Comparison of ENCODE assay signal across 9 cellular contexts in the genomic region with DNA sequence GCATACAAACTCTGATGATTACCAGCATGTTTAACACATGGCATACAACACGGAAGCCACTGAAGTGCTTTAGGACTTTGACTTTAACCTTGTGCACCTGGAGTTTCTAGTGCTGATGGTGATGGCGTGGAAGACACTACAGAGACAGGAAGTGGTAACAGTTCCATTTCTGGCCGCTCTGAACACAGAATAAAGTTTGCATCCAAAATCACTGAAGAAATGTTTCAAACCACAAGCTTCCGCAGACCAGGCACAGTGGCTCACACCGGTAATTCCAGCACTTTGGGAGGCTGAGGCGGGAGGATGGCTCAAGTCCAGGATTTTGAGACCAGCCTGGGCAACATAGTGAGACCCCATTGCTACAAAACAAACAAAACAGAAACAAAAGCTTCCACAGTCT. TPM values are rescaled to one million over a fixed set of nuclear protein-coding genes. Genes with fewer than 3 reads are reported as not detected.
DNase-seq lines count a peak whose midpoint lies in the region; ATAC-seq and TF ChIP-seq lines count a peak whose summit lies in the region.
"Had no signal": no experiment of that assay in that cellular context is flagged by ENCODE, and none has a peak within 500 bp of the region (broad histone marks: within the 10 kb centered on the region; RNA-seq: fewer than 3 reads in every experiment).

No MANE protein-coding gene starts in this region.

- TF ChIP-seq EP300 in suprapubic skin (IDR thresholded peaks at IDR 0.05), result no peak

- intact Hi-C loops in spleen (cut with DNase I; ENCODE audit: low total_unique reads), result no loop called here

- POLR2A ChIA-PET in HEK293 (lab: Yijun Ruan, JAX), result no interaction called here

- H3K9me3 ChIP-seq in HEK293 (ENCODE audit: control insufficient read depth, insufficient read depth, low read depth, low read length), result no peaks in the 10 kb centered on the region
- no peaks in the 10 kb centered on the region for H3K9me3 ChIP-seq in spleen
- no peaks in the 10 kb centered on the region for H3K9me3 ChIP-seq in suprapubic skin

- no peak overlapping the region for H3K4me3 Mint-ChIP-seq in activated CD8-positive, alpha-beta memory T cell treated with anti-CD3 and anti-CD28 coated beads, Interleukin-2, amount 10 ng/mL, durations not matched to agents 7 days and 5 days
- H3K4me3 Mint-ChIP-seq: nephron had no signal

- no peaks in the 10 kb centered on the region for H3K9me3 Mint-ChIP-seq in activated CD8-positive, alpha-beta memory T cell treated with anti-CD3 and anti-CD28 coated beads, Interleukin-2, amount 10 ng/mL, durations not matched to agents 7 days and 5 days (ENCODE audit: low read depth)
- H3K9me3 Mint-ChIP-seq: nephron had no signal

- peak; percentile 69 for ATAC-seq in activated CD8-positive, alpha-beta memory T cell treated with anti-CD3 and anti-CD28 coated beads, Interleukin-2, amount 10 ng/mL, durations not matched to agents 7 days and 5 days

- CTCF ChIA-PET in activated CD8-positive, alpha-beta memory T cell treated with anti-CD3 and anti-CD28 coated beads, Interleukin-2, amount 10 ng/mL, durations not matched to agents 7 days and 5 days (lab: Charles Lee), result interaction anchor here (0.8 to 1.1 kb wide), 4 partner anchors 27 to 253 kb away, joined by 3 to 4 read pairs (median 3); a partner anchor contains a TSS
- CTCF ChIA-PET in HEK293 (lab: Yijun Ruan, JAX), result interaction anchor here (0.6 kb wide), 2 partner anchors 116 to 683 kb away, joined by 5 to 7 read pairs; no protein-coding TSS in a partner anchor

- peak overlapping the region; percentile 25 for H3K27ac Mint-ChIP-seq in activated CD8-positive, alpha-beta memory T cell treated with anti-CD3 and anti-CD28 coated beads, Interleukin-2, amount 10 ng/mL, durations not matched to agents 7 days and 5 days
- H3K27ac Mint-ChIP-seq: nephron had no signal

- H3K4me3 ChIP-seq in HEK293 (ENCODE audit: low read depth, low read length), result no peak overlapping the region
- no peak overlapping the region for H3K4me3 ChIP-seq in spleen
- H3K4me3 ChIP-seq in suprapubic skin, result no peak overlapping the region

- H3K27ac ChIP-seq in HEK293 (ENCODE audit: extremely low read depth, low read depth, low read length) (no peak overlapping the region), spleen (peak overlapping the region in 5 of 8 donors; percentile 13 to 75 (median 71)), suprapubic skin (no peak overlapping the region)

- TF ChIP-seq POLR2A in spleen (IDR thresholded peaks at IDR 0.05) (no peak), suprapubic skin (IDR thresholded peaks at IDR 0.05) (no peak)

- no peaks in the 10 kb centered on the region for H3K27me3 ChIP-seq in spleen (replicated peaks in 1 of 7)
- H3K27me3 ChIP-seq in suprapubic skin, result no peaks in the 10 kb centered on the region

- H3K36me3 Mint-ChIP-seq in activated CD8-positive, alpha-beta memory T cell treated with anti-CD3 and anti-CD28 coated beads, Interleukin-2, amount 10 ng/mL, durations not matched to agents 7 days and 5 days, result no peaks in the 10 kb centered on the region

- H3K4me1 Mint-ChIP-seq in activated CD8-positive, alpha-beta memory T cell treated with anti-CD3 and anti-CD28 coated beads, Interleukin-2, amount 10 ng/mL, durations not matched to agents 7 days and 5 days, result peaks cover 29% of the 10 kb centered on the region

- H3K4me1 ChIP-seq in HEK293 (ENCODE audit: control insufficient read depth, insufficient read depth, low read length) (no peaks in the 10 kb centered on the region), spleen (peaks cover 0 to 34% (median 17%) of the 10 kb centered on the region in 6 donors), suprapubic skin (peaks cover 4% of the 10 kb centered on the region)

- DNase-seq in activated CD8-positive, alpha-beta memory T cell treated with anti-CD3 and anti-CD28 coated beads, Interleukin-2, amount 10 ng/mL, durations not matched to agents 7 days and 5 days, result peak; percentile 58
- no peak for DNase-seq in activated CD8-positive, alpha-beta memory T cell treated with anti-CD3 and anti-CD28 coated beads, Interleukin-2, amount 50 U/mL, for 4 hours
- peak; percentile 86 for DNase-seq in NAMALWA (ENCODE audit: low spot score)
- DNase-seq in spleen, result no peak
- DNase-seq in suprapubic skin (ENCODE audit: low spot score in 2 of 2), result no peak
- no peak for DNase-seq in inferior parietal cortex (ENCODE audit: extremely low spot score)
- DNase-seq in HK-2 (ENCODE audit: unreplicated experiment), result no peak

- H3K27me3 Mint-ChIP-seq in activated CD8-positive, alpha-beta memory T cell treated with anti-CD3 and anti-CD28 coated beads, Interleukin-2, amount 10 ng/mL, durations not matched to agents 7 days and 5 days, result peaks cover 9% of the 10 kb centered on the region

- no peak for TF ChIP-seq CTCF in HEK293 (tag by site-specific recombination; IDR thresholded peaks at IDR 0.05)
- TF ChIP-seq CTCF in spleen (IDR thresholded peaks at IDR 0.05 in 8 of 11, conservative IDR thresholded peaks at IDR 0.05 in 3 of 11), result peak in 2 of 11 experiments; percentile 15 to 19
- no peak for TF ChIP-seq CTCF in suprapubic skin (IDR thresholded peaks at IDR 0.05)

- H3K36me3 ChIP-seq in HEK293 (ENCODE audit: control insufficient read depth in 2 of 2, insufficient read depth in 1 of 2, low read length in 2 of 2) (no peaks in the 10 kb centered on the region), spleen (no peaks in the 10 kb centered on the region), suprapubic skin (no peaks in the 10 kb centered on the region)

- WGBS in spleen, 5 donors, result 15 to 30% (median 24%) methylated on average over 6 of the region's 6 CpGs
- 55% methylated on average over 6 of the region's 6 CpGs for WGBS in suprapubic skin

TF ChIP-seq in HEK293, 187 proteins besides CTCF, POLR2A, EP300 and RAD21:
- TF ChIP-seq ZNF610 (tag by site-specific recombination; IDR thresholded peaks at IDR 0.05; ENCODE audit: borderline replicate concordance) (no peak), ZNF121 (tag by site-specific recombination; IDR thresholded peaks at IDR 0.05) (peak; percentile 80), ZNF24 (tag by site-specific recombination; IDR thresholded peaks at IDR 0.05) (no peak), ZNF423 (tag by site-specific recombination; IDR thresholded peaks at IDR 0.05) (no peak)
- TF ChIP-seq, protein P1, sequence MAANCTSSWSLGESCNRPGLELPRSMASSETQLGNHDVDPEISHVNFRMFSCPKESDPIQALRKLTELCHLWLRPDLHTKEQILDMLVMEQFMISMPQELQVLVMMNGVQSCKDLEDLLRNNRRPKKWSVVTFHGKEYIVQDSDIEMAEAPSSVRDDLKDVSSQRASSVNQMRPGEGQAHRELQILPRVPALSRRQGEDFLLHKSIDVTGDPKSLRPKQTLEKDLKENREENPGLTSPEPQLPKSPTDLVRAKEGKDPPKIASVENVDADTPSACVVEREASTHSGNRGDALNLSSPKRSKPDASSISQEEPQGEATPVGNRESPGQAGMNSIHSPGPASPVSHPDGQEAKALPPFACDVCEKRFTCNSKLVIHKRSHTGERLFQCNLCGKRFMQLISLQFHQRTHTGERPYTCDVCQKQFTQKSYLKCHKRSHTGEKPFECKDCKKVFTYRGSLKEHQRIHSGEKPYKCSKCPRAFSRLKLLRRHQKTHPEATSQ (tag by site-specific recombination; IDR thresholded peaks at IDR 0.05), result no peak
- TF ChIP-seq, protein P2, sequence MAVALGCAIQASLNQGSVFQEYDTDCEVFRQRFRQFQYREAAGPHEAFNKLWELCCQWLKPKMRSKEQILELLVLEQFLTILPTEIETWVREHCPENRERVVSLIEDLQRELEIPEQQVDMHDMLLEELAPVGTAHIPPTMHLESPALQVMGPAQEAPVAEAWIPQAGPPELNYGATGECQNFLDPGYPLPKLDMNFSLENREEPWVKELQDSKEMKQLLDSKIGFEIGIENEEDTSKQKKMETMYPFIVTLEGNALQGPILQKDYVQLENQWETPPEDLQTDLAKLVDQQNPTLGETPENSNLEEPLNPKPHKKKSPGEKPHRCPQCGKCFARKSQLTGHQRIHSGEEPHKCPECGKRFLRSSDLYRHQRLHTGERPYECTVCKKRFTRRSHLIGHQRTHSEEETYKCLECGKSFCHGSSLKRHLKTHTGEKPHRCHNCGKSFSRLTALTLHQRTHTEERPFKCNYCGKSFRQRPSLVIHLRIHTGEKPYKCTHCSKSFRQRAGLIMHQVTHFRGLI (tag by site-specific recombination; IDR thresholded peaks at IDR 0.05), result no peak

RNA-seq across cellular contexts. Expression of a gene that starts 40.3 kb away (rescaled TPM):
- total RNA-seq in activated CD8-positive, alpha-beta memory T cell treated with anti-CD3 and anti-CD28 coated beads, Interleukin-2, amount 10 ng/mL, durations not matched to agents 7 days and 5 days, result 10 to 100 TPM; 51.9 to 55.8 TPM
- total RNA-seq in spleen, result 10 to 100 TPM; 32.6 to 49.0 (median 39.6) TPM
- 10 to 100 TPM; 11.2 to 14.3 (median 13.1) TPM for polyA plus RNA-seq in spleen
- 10 to 100 TPM; 30.8 to 43.4 (median 34.4) TPM for total RNA-seq in suprapubic skin

RNA-seq across cellular contexts. Expression of a gene that starts 49.2 kb away (rescaled TPM):
- total RNA-seq in activated CD8-positive, alpha-beta memory T cell treated with anti-CD3 and anti-CD28 coated beads, Interleukin-2, amount 10 ng/mL, durations not matched to agents 7 days and 5 days, result 10 to 100 TPM in 1 of 2 experiments, 1 to 10 TPM in 1; 6.1 to 15.2 TPM
- 10 to 100 TPM; 37.0 to 48.8 (median 40.7) TPM for total RNA-seq in spleen
- 10 to 100 TPM; 46.7 to 57.9 (median 55.4) TPM for polyA plus RNA-seq in spleen
- total RNA-seq in suprapubic skin, result 10 to 100 TPM in 3 of 4 donors, 1 to 10 TPM in 1; 9.1 to 17.9 (median 11.1) TPM

Comparison
In these comparisons a context has a peak if more than half of its experiments do, and no peak if none do; other contexts are left out.
1. DNase-seq: peak in activated CD8-positive, alpha-beta memory T cell treated with anti-CD3 and anti-CD28 coated beads, Interleukin-2, amount 10 ng/mL, durations not matched to agents 7 days and 5 days (single experiment) and NAMALWA (single experiment); none in activated CD8-positive, alpha-beta memory T cell treated with anti-CD3 and anti-CD28 coated beads, Interleukin-2, amount 50 U/mL, for 4 hours (single experiment), spleen (single experiment), suprapubic skin (0 of 2), inferior parietal cortex (single experiment) and HK-2 (single experiment).
2. H3K27ac ChIP-seq: peak in spleen (5 of 8); none in HEK293 (single experiment) and suprapubic skin (single experiment).